ENCODE assay signal across 28 cellular contexts in the genomic region with DNA sequence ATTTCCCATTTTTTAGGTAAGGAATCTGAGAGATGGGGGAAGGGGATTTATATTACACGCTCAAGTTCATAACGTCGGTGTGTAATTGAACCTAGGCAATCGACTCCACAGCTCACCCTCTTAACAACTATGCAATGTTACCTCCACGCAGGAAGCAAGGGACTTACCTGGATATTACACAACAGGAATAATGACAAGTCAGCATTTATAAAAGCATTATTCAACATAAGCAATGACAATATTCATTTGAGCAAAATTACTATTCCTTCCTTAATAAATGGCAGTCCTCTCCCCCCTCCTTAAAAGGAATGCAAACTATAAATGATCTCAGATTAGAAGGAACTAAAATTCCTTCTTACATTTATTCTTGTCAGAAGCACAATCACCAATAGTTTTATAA.
"Had no signal": no experiment of that assay in that cellular context is flagged by ENCODE, and none has a peak within 500 bp of the region (broad histone marks: within the 10 kb centered on the region; RNA-seq: fewer than 3 reads in every experiment).

No MANE protein-coding gene starts in this region.

- DNase-seq: naive thymus-derived CD4-positive, alpha-beta T cell; natural killer cell; occipital lobe; ovary; posterior cingulate gyrus; psoas muscle; right cardiac atrium; spleen; stimulated activated CD4-positive, alpha-beta T cell treated with anti-CD3 and anti-CD28 coated beads, Interleukin-12 subunit alpha, Interleukin-12 subunit beta, amount 100 ng/mL, for 4 hours; stimulated activated CD4-positive, alpha-beta T cell treated with anti-CD3 and anti-CD28 coated beads, Interleukin-1b, Interleukin-23, amount 100 ng/mL, for 48 hours; stimulated activated CD4-positive, alpha-beta T cell treated with anti-CD3 and anti-CD28 coated beads, Interleukin-4, amount 100 ng/mL, for 1 hour; stimulated activated CD4-positive, alpha-beta T cell treated with anti-CD3 and anti-CD28 coated beads, Interleukin-4, amount 100 ng/mL, for 4 hours; stimulated activated CD8-positive, alpha-beta memory T cell treated with anti-CD3 and anti-CD28 coated beads, Interleukin-4, amount 100 ng/mL, for 48 hours; stimulated activated naive B cell treated with anti-CD40 and anti-IgM and Interleukin-4, amounts not matched to agents 10 μg/mL and 1 μg/mL and 100 μg/mL, for 72 hours; stimulated activated naive CD4-positive, alpha-beta T cell treated with Interleukin-2 at 50 U/mL for 16 hours; stomach; thyroid gland; trophoblast cell; upper lobe of left lung had no signal

- ATAC-seq: naive thymus-derived CD4-positive, alpha-beta T cell; natural killer cell; psoas muscle; right cardiac atrium; sciatic nerve; stimulated activated naive B cell treated with anti-CD40 and anti-IgM and Interleukin-4, amounts not matched to agents 10 μg/mL and 1 μg/mL and 100 μg/mL, for 72 hours had no signal

- H3K9ac ChIP-seq: neural progenitor cell, parathyroid adenoma had no signal

- H3K4me1 ChIP-seq: neural progenitor cell, psoas muscle, spleen, stomach, thyroid gland, tibial nerve, upper lobe of left lung, vagina had no signal

- H3K79me2 ChIP-seq: parathyroid adenoma had no signal

- H3K27ac ChIP-seq: neural progenitor cell, ovary, parathyroid adenoma, psoas muscle, skin epidermis, spleen, stomach, thoracic aorta, thyroid gland, tibial nerve, upper lobe of left lung, vagina had no signal

- FAIRE-seq: urothelium cell line had no signal

- H3K4me3 ChIP-seq: neural progenitor cell, ovary, psoas muscle, skin epidermis, smooth muscle cell, spleen, stomach, thoracic aorta, thyroid gland, tibial nerve, upper lobe of left lung, vagina had no signal

- H3K36me3 ChIP-seq: neural progenitor cell, ovary, spleen, stomach, thoracic aorta, thyroid gland, tibial nerve, upper lobe of left lung, vagina had no signal

- H3K4me2 ChIP-seq: neural progenitor cell, smooth muscle cell had no signal

- H2AFZ ChIP-seq: neural progenitor cell, parathyroid adenoma had no signal

- H3K9me3 ChIP-seq: ovary, psoas muscle, spleen, stomach, thoracic aorta, thyroid gland, tibial nerve, upper lobe of left lung, vagina had no signal

- H3K27me3 ChIP-seq: neural progenitor cell, ovary, spleen, stomach, thyroid gland, tibial nerve, upper lobe of left lung, vagina had no signal
